ENCODE assay signal across 1 cellular context in the genomic region with DNA sequence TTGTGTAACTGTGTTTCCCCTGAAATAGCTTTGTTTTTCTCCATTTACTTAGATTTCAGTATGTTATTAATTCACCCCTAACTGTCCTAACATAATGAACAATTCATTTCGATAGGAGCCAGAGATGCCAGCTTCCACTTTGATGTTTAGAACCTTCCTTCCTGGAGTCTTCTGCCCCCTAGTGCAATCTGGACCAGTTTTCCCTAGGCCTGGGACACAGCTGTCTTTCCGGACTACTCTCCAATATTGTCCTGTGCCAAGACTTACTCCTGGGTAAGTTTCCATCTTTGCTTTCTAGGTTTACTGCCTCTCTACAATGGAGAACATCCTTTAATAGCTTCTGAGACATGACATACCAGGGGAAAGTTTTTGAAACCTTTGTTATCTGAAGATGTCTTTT.
TF ChIP-seq lines count a peak whose summit lies in the region.

No MANE protein-coding gene starts in this region.

TF ChIP-seq in IMR-90, 13 proteins besides CTCF, POLR2A, EP300 and RAD21 (continued from another document):
- TF ChIP-seq CHD1 (IDR thresholded peaks at IDR 0.05; ENCODE audit: low read depth, low read length) (no peak), NFE2L2 (IDR thresholded peaks at IDR 0.05; ENCODE audit: low read depth, low read length) (no peak), RCOR1 (IDR thresholded peaks at IDR 0.05; ENCODE audit: insufficient replicate concordance, low read length) (no peak), RFX5 (IDR thresholded peaks at IDR 0.05; ENCODE audit: low read depth, low read length) (no peak)
- TF ChIP-seq, protein P1, sequence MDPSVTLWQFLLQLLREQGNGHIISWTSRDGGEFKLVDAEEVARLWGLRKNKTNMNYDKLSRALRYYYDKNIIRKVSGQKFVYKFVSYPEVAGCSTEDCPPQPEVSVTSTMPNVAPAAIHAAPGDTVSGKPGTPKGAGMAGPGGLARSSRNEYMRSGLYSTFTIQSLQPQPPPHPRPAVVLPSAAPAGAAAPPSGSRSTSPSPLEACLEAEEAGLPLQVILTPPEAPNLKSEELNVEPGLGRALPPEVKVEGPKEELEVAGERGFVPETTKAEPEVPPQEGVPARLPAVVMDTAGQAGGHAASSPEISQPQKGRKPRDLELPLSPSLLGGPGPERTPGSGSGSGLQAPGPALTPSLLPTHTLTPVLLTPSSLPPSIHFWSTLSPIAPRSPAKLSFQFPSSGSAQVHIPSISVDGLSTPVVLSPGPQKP (IDR thresholded peaks at IDR 0.05; ENCODE audit: borderline replicate concordance, low read depth, low read length), result no peak
